1 cellular context compared by ENCODE assay signal in genomic region chr22:49865156-49865555, GRCh38.
TF ChIP-seq lines count a peak whose summit lies in the region.

No MANE protein-coding gene starts in this region.

TF ChIP-seq in H1, 55 proteins besides CTCF, POLR2A, EP300 and RAD21:
- TF ChIP-seq BCL11A (IDR thresholded peaks at IDR 0.05; ENCODE audit: low read depth in 2 of 2, low read length in 2 of 2) (no peak), RNF2 (IDR thresholded peaks at IDR 0.05; ENCODE audit: borderline replicate concordance, low read depth, low read length, missing control alignments, poor library complexity, severe bottlenecking) (no peak), NRF1 (IDR thresholded peaks at IDR 0.05; ENCODE audit: low read depth, low read length) (no peak), USF2 (IDR thresholded peaks at IDR 0.05; ENCODE audit: low read length) (no peak), SP1 (IDR thresholded peaks at IDR 0.05; ENCODE audit: low read depth, low read length) (no peak), HDAC2 (IDR thresholded peaks at IDR 0.05; ENCODE audit: borderline replicate concordance in 1 of 2, low read depth in 2 of 2, low read length in 2 of 2) (no peak), SIX5 (IDR thresholded peaks at IDR 0.05; ENCODE audit: low read depth, low read length) (no peak), MAX (IDR thresholded peaks at IDR 0.05) (no peak), NANOG (IDR thresholded peaks at IDR 0.05; ENCODE audit: insufficient read depth, low read depth, low read length, poor library complexity, severe bottlenecking) (no peak), POLR2AphosphoS5 (IDR thresholded peaks at IDR 0.05; ENCODE audit: low read depth, low read length) (no peak), CHD7 (IDR thresholded peaks at IDR 0.05; ENCODE audit: insufficient replicate concordance, low read length) (no peak), SRF (IDR thresholded peaks at IDR 0.05; ENCODE audit: low read depth, low read length) (no peak), SP4 (IDR thresholded peaks at IDR 0.05; ENCODE audit: low read length) (no peak)
